In the genomic region with DNA sequence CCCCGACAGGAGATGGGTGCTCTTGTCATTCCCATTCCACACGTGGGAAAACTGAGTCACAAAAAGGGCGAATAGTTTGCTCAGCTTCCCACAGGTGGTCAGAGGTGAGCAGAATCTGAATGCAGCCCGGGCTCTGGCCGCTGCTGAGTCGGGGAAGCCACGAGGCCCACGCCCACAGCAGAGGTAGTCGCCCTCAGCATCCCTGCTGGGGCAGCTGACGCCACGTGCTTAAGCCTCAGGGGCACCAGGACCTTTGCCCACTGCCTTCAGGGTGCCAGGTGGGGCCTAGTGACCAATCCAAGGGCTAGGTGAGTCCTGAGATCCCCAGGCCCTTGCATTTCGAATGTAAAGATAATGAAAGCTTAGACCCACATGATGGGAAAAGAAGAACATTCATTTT, we compare ENCODE assay signal across 24 cellular contexts. TPM values are rescaled to one million over a fixed set of nuclear protein-coding genes. Genes with fewer than 3 reads are reported as not detected.
DNase-seq lines count a peak whose midpoint lies in the region; ATAC-seq, FAIRE-seq and TF ChIP-seq lines count a peak whose summit lies in the region.
"Had no signal": no experiment of that assay in that cellular context is flagged by ENCODE, and none has a peak within 500 bp of the region (broad histone marks: within the 10 kb centered on the region; RNA-seq: fewer than 3 reads in every experiment).

No MANE protein-coding gene starts in this region.

- TF ChIP-seq POLR2A in H1 (IDR thresholded peaks at IDR 0.05; ENCODE audit: control extremely low read depth in 1 of 2, low read depth in 2 of 2, low read length in 2 of 2) = no peak

- no peak for DNase-seq in H1 (ENCODE audit: low read depth in 1 of 2, low spot score in 2 of 2)
- DNase-seq in osteoblast (ENCODE audit: insufficient read length, low spot score, missing footprints) = peak; percentile 68
- no peak for DNase-seq in stimulated activated effector memory CD8-positive, alpha-beta T cell treated with anti-CD3 and anti-CD28 coated beads, Interleukin-12 subunit alpha, Interleukin-12 subunit beta, amount 100 ng/mL, for 72 hours (ENCODE audit: low spot score in 2 of 2)
- DNase-seq in HK-2 (ENCODE audit: unreplicated experiment) = no peak
- no peak for DNase-seq in Kasumi-1 (lab: John Stamatoyannopoulos, UW)
- DNase-seq in T-helper 2 cell = no peak
- DNase-seq: Caco-2; CD8-positive, alpha-beta T cell; GM23248; IMR-90; KG1; MM.1S; NCI-H2029 treated with DMSO at 0.1 percent for 48 hours; NCI-H2227 treated with DMSO at 0.1 percent for 48 hours; NCI-H526 treated with DMSO at 0.1 percent for 48 hours; PC-9; Right ventricle myocardium superior had no signal

- H3K27me3 ChIP-seq in H1 (replicated peaks in 1 of 4; ENCODE audit: control insufficient read depth in 3 of 4, extremely low read depth in 1 of 4, insufficient read depth in 3 of 4, low read length in 3 of 4) (no peaks in the 10 kb centered on the region), osteoblast (ENCODE audit: insufficient read depth, low read length) (no peaks in the 10 kb centered on the region)

- TF ChIP-seq EP300 in H1 (IDR thresholded peaks at IDR 0.05; ENCODE audit: borderline replicate concordance in 1 of 2, low read depth in 2 of 2, low read length in 2 of 2) = no peak

- no peak overlapping the region for H2BK20ac ChIP-seq in H1 (ENCODE audit: low read length)

- 86% methylated on average over 12 of the region's 12 CpGs; no CpG with 5 or more reads in 1 of the 2 experiments for WGBS in H1 (ENCODE audit: extremely low coverage in 1 of 2, insufficient coverage in 1 of 2, insufficient read length in 1 of 2, insufficient replicate concordance in 2 of 2, low coverage in 1 of 2, low lambda C conversion rate in 2 of 2, missing lambda C conversion rate in 1 of 2), 2 experiments

- POLR2A ChIA-PET in H1 (lab: Charles Lee; ENCODE audit: partially characterized antibody) = interaction anchor here (0.9 kb wide), 1 partner anchor 134 kb away, joined by 4 read pairs; no protein-coding TSS in a partner anchor

- no peak overlapping the region for H3K14ac ChIP-seq in H1 (ENCODE audit: insufficient read length)

- H2AFZ ChIP-seq in H1 (ENCODE audit: low read length) (no peak overlapping the region), osteoblast (ENCODE audit: low read length) (no peak overlapping the region)
- H2AFZ ChIP-seq: GM23248, PC-9 had no signal

- H2BK12ac ChIP-seq in H1 (ENCODE audit: low read depth, low read length) = no peak overlapping the region

- H3K79me2 ChIP-seq in H1 (ENCODE audit: control insufficient read depth in 1 of 2, insufficient read depth in 2 of 2, low read length in 2 of 2) (no peaks in the 10 kb centered on the region), osteoblast (ENCODE audit: insufficient read depth, low read length) (no peaks in the 10 kb centered on the region)

- H3K23ac ChIP-seq in H1 (ENCODE audit: insufficient read length) = no peak overlapping the region

- no peak overlapping the region for H2BK120ac ChIP-seq in H1 (replicated peaks; ENCODE audit: low read depth, low read length)

- H3K4me1 Mint-ChIP-seq in stimulated activated effector memory CD8-positive, alpha-beta T cell treated with anti-CD3 and anti-CD28 coated beads, Interleukin-12 subunit alpha, Interleukin-12 subunit beta, amount 100 ng/mL, for 72 hours = no peaks in the 10 kb centered on the region

- H3K9me3 ChIP-seq in H1 (ENCODE audit: insufficient read depth in 2 of 2, low read depth in 1 of 2, low read length in 1 of 2) (no peaks in the 10 kb centered on the region), osteoblast (ENCODE audit: low read depth, low read length) (no peaks in the 10 kb centered on the region)
- H3K9me3 ChIP-seq: A549, Caco-2 had no signal

- no peak overlapping the region; the same call in 1 of the 2 replicates for H3K18ac ChIP-seq in H1 (ENCODE audit: extremely low read depth, low read length)

- H3K4ac ChIP-seq in H1 (replicated peaks; ENCODE audit: insufficient read length, low read depth, low read length) = no peak overlapping the region

- H3K9ac ChIP-seq in H1 (replicated peaks in 1 of 4; ENCODE audit: extremely low read depth in 1 of 4, low read depth in 3 of 4, low read length in 3 of 4) = no peak overlapping the region; a peak in 1 of 7 replicates
- H3K9ac ChIP-seq: GM23248 had no signal

- no peak for TF ChIP-seq RAD21 in H1 (IDR thresholded peaks at IDR 0.05 in 1 of 2, conservative IDR thresholded peaks at IDR 0.05 in 1 of 2; ENCODE audit: low read depth in 2 of 2, low read length in 2 of 2)

- H3K4me3 Mint-ChIP-seq in stimulated activated effector memory CD8-positive, alpha-beta T cell treated with anti-CD3 and anti-CD28 coated beads, Interleukin-12 subunit alpha, Interleukin-12 subunit beta, amount 100 ng/mL, for 72 hours = no peak overlapping the region
- H3K4me3 Mint-ChIP-seq: B cell; CD8-positive, alpha-beta T cell; H9 had no signal

- H3K4me1 ChIP-seq in H1 (replicated peaks in 1 of 4; ENCODE audit: control insufficient read depth in 3 of 4, insufficient read depth in 4 of 4, low read length in 3 of 4) (peaks cover 0 to 7% (median 4%) of the 10 kb centered on the region in 4 experiments; a peak in 6 of 7 replicates), osteoblast (ENCODE audit: insufficient read depth, low read length) (no peaks in the 10 kb centered on the region)
- H3K4me1 ChIP-seq: A549, Caco-2 had no signal

- H2AK5ac ChIP-seq in H1 (ENCODE audit: low read depth, low read length) = no peak overlapping the region

- H3K23me2 ChIP-seq in H1 (ENCODE audit: low read depth, low read length) = no peaks in the 10 kb centered on the region

- peak overlapping the region; percentile 23 for H3K27ac Mint-ChIP-seq in stimulated activated effector memory CD8-positive, alpha-beta T cell treated with anti-CD3 and anti-CD28 coated beads, Interleukin-12 subunit alpha, Interleukin-12 subunit beta, amount 100 ng/mL, for 72 hours
- H3K27ac Mint-ChIP-seq: CD8-positive, alpha-beta T cell had no signal

- H3K9me3 Mint-ChIP-seq in stimulated activated effector memory CD8-positive, alpha-beta T cell treated with anti-CD3 and anti-CD28 coated beads, Interleukin-12 subunit alpha, Interleukin-12 subunit beta, amount 100 ng/mL, for 72 hours = no peaks in the 10 kb centered on the region
- H3K9me3 Mint-ChIP-seq: CD8-positive, alpha-beta T cell; H9 had no signal

- CTCF ChIA-PET in H1 (lab: Charles Lee; ENCODE audit: partially characterized antibody) = interaction anchor here (0.6 to 4.6 kb wide), 13 partner anchors 9 to 178 kb away, joined by 3 to 24 read pairs (median 10); no protein-coding TSS in a partner anchor

- TF ChIP-seq CTCF in VCaP (conservative IDR thresholded peaks at IDR 0.05) (no peak), H1 (IDR thresholded peaks at IDR 0.05; ENCODE audit: control extremely low read depth in 1 of 3, insufficient read depth in 1 of 3, low read depth in 1 of 3, low read length in 3 of 3) (no peak), osteoblast (IDR thresholded peaks at IDR 0.05; ENCODE audit: extremely low read depth, low read depth, low read length) (no peak)

- no peak for ATAC-seq in stimulated activated effector memory CD8-positive, alpha-beta T cell treated with anti-CD3 and anti-CD28 coated beads, Interleukin-12 subunit alpha, Interleukin-12 subunit beta, amount 100 ng/mL, for 72 hours
- ATAC-seq: CD8-positive, alpha-beta T cell; GM12878 had no signal

- H3K36me3 Mint-ChIP-seq in stimulated activated effector memory CD8-positive, alpha-beta T cell treated with anti-CD3 and anti-CD28 coated beads, Interleukin-12 subunit alpha, Interleukin-12 subunit beta, amount 100 ng/mL, for 72 hours = peaks cover 28% of the 10 kb centered on the region

- no peak overlapping the region for H4K8ac ChIP-seq in H1 (ENCODE audit: extremely low read depth, insufficient read depth, low read length)

- no peak overlapping the region for H3K4me3 ChIP-seq in H1 (ENCODE audit: extremely low read depth in 1 of 4, insufficient read depth in 2 of 4, low read depth in 3 of 4, low read length in 4 of 4)
- no peak overlapping the region for H3K4me3 ChIP-seq in osteoblast (ENCODE audit: insufficient read depth, low read length)
- H3K4me3 ChIP-seq: A549, GM12878, GM23248, PC-9 had no signal

- H4K20me1 ChIP-seq in H1 (replicated peaks in 1 of 2; ENCODE audit: control insufficient read depth in 1 of 2, insufficient read depth in 2 of 2, low read length in 2 of 2) (peaks cover 4 to 9% of the 10 kb centered on the region in 2 experiments), osteoblast (ENCODE audit: insufficient read depth, low read length) (peaks cover 11% of the 10 kb centered on the region)

- H3K36me3 ChIP-seq in H1 (ENCODE audit: control insufficient read depth in 2 of 4, insufficient read depth in 4 of 4, low read length in 3 of 4) = peaks cover 7 to 28% (median 23%) of the 10 kb centered on the region in 4 experiments; a peak in 7 of 8 replicates
- peaks cover 65% of the 10 kb centered on the region for H3K36me3 ChIP-seq in osteoblast (ENCODE audit: insufficient read depth, low read length)

- no peak overlapping the region for H4K5ac ChIP-seq in H1 (ENCODE audit: insufficient read length, low read depth, low read length)

- no peak overlapping the region for H3K4me2 ChIP-seq in H1 (ENCODE audit: insufficient read depth in 1 of 2, low read depth in 2 of 2, low read length in 2 of 2)
- H3K4me2 ChIP-seq in osteoblast (ENCODE audit: insufficient read depth, low read length) = no peak overlapping the region
- H3K4me2 ChIP-seq: A549, PC-9 had no signal

- peak overlapping the region; percentile 56; the same call in 1 of the 2 replicates for H2BK5ac ChIP-seq in H1 (ENCODE audit: low read depth, low read length)

- no peak for FAIRE-seq in H1 (lab: Jason Lieb, UNC)
- FAIRE-seq: A549, G401.6, GM12878 had no signal

- no peak overlapping the region for H2BK15ac ChIP-seq in H1 (ENCODE audit: low read length)

- no peak overlapping the region for H3K56ac ChIP-seq in H1 (replicated peaks; ENCODE audit: insufficient read length, low read depth, low read length)

- H3K27ac ChIP-seq in VCaP (0 out of 2 replicates have a peak overlapping the region, but pooled peaks have one; percentile 54), H1 (ENCODE audit: low read depth, low read length) (no peak overlapping the region), osteoblast (ENCODE audit: low read depth, low read length) (no peak overlapping the region)
- H3K27ac ChIP-seq: A549, C4-2B, GM23248, PC-9 had no signal

- H4K91ac ChIP-seq in H1 (replicated peaks; ENCODE audit: insufficient read length, low read length) = no peak overlapping the region

- H3K79me1 ChIP-seq in H1 (ENCODE audit: low read depth, low read length) = no peaks in the 10 kb centered on the region

RNA-seq across cellular contexts. Expression of gene ARFGAP3, which starts 24.2 kb away (rescaled TPM):
- 15.8 and 16.0 TPM in 2 replicates for total RNA-seq in H1 (2021; fragmentation: NEBNext Ultra II Directional; extraction: Animal tissue kit (Norgen Biotek cat#: 25700))
- polyA plus RNA-seq in H1 (2011; rRNA removed) = 7.5 and 9.7 TPM in 2 replicates
- polyA plus RNA-seq in H1 (2011; cell fraction: cytosol; rRNA removed) = 10.9 TPM
- 8.2 TPM for polyA plus RNA-seq in H1 (2011; cell fraction: nucleus; rRNA removed)
- 9.2 to 12.3 TPM (median 10.6 TPM) in 4 replicates for polyA plus RNA-seq in H1 (2012, experiment 1 of 2)
- polyA plus RNA-seq in H1 (2012, experiment 2 of 2) = 1.6 TPM
- polyA plus RNA-seq in H1 (2013, experiment 1 of 2) = 8.8 TPM
- 8.5 TPM for polyA plus RNA-seq in H1 (2013, experiment 2 of 2)
- polyA minus RNA-seq in H1 (2011; rRNA and poly(A)+ RNA removed) = 14.1 and 15.9 TPM in 2 replicates
- polyA minus RNA-seq in H1 (2011; cell fraction: cytosol; rRNA and poly(A)+ RNA removed) = 12.9 TPM
- polyA minus RNA-seq in H1 (2011; cell fraction: nucleus; rRNA and poly(A)+ RNA removed) = 10.2 TPM
- total RNA-seq in osteoblast = 90.5 and 91.6 TPM in 2 replicates
